Comparison of ENCODE assay signal across 17 cellular contexts in the genomic region with DNA sequence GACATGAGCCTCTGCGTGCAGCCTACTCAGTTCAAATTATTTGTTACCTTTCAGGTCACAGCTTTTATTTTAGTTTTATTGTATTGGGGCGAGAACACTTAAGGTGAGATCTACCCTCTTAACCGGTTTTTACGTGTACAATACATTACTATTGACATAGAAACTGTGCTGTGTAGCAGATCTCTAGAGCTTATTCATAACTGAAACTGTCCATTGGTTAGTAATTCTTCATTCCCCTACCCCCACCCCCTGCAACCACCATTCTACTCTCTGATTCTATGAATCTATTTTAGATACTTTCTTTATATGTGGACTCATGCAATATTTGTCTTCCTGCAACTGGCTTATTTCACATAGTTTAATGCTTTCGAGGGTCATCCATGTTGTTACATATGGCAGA. TPM values are rescaled to one million over a fixed set of nuclear protein-coding genes. Genes with fewer than 3 reads are reported as not detected.
DNase-seq lines count a peak whose midpoint lies in the region; ATAC-seq and TF ChIP-seq lines count a peak whose summit lies in the region.
"Had no signal": no experiment of that assay in that cellular context is flagged by ENCODE, and none has a peak within 500 bp of the region (broad histone marks: within the 10 kb centered on the region; RNA-seq: fewer than 3 reads in every experiment).

No MANE protein-coding gene starts in this region.

- ATAC-seq in activated naive CD4-positive, alpha-beta T cell treated with anti-CD3 and anti-CD28 coated beads, Interleukin-2, amount 50 U/mL, for 72 hours: peak; percentile 33 to 70
- no peak for ATAC-seq in HG02678 (IDR thresholded peaks at IDR 0.05; ENCODE audit: unreplicated experiment)
- ATAC-seq in gastrocnemius medialis: no peak
- ATAC-seq: A549; CD8-positive, alpha-beta T cell had no signal

- intact Hi-C loops in gastrocnemius medialis (cut with DNase I; ENCODE audit: low total_unique reads): no loop called here

- in situ Hi-C loops in gastrocnemius medialis (cut with MboI; ENCODE audit: low sequenced_read_pairs in 4 of 4): no loop called here

- no peaks in the 10 kb centered on the region for H3K27me3 ChIP-seq in parathyroid adenoma (ENCODE audit: control insufficient read depth, insufficient read depth, low read length)
- no peaks in the 10 kb centered on the region for H3K27me3 ChIP-seq in gastrocnemius medialis
- H3K27me3 ChIP-seq: BLaER1 treated with 17β-estradiol and CSF1 and Interleukin-3, amounts not matched to agents 10 nM and 100 nM had no signal

- H2AFZ ChIP-seq in parathyroid adenoma: no peak overlapping the region

- peaks cover under 1 to 11% of the 10 kb centered on the region in 2 donors for H3K36me3 Mint-ChIP-seq in activated naive CD4-positive, alpha-beta T cell treated with anti-CD3 and anti-CD28 coated beads, Interleukin-2, amount 50 U/mL, for 72 hours

- no peaks in the 10 kb centered on the region for H3K36me3 ChIP-seq in parathyroid adenoma (ENCODE audit: control insufficient read depth, insufficient read depth, low read length)
- peaks cover 0 to 15% of the 10 kb centered on the region in 2 donors for H3K36me3 ChIP-seq in gastrocnemius medialis

- H3K9me3 Mint-ChIP-seq in activated naive CD4-positive, alpha-beta T cell treated with anti-CD3 and anti-CD28 coated beads, Interleukin-2, amount 50 U/mL, for 72 hours: no peaks in the 10 kb centered on the region
- H3K9me3 Mint-ChIP-seq: CD4-positive, alpha-beta T cell; CD8-positive, alpha-beta T cell had no signal

- H3K9ac ChIP-seq in parathyroid adenoma: no peak overlapping the region
- H3K9ac ChIP-seq: BLaER1 treated with 17β-estradiol and CSF1 and Interleukin-3, amounts not matched to agents 10 nM and 100 nM had no signal

- no peaks in the 10 kb centered on the region for H3K79me2 ChIP-seq in parathyroid adenoma

- no peak for TF ChIP-seq POLR2A in gastrocnemius medialis (IDR thresholded peaks at IDR 0.05)

- H3K4me3 ChIP-seq in parathyroid adenoma (ENCODE audit: low read depth, low read length) (no peak overlapping the region), gastrocnemius medialis (no peak overlapping the region)
- H3K4me3 ChIP-seq: A549; BLaER1 treated with 17β-estradiol and CSF1 and Interleukin-3, amounts not matched to agents 10 nM and 100 nM had no signal

- no peak overlapping the region for H3K4me2 ChIP-seq in parathyroid adenoma (ENCODE audit: low read length)
- H3K4me2 ChIP-seq: A549; BLaER1 treated with 17β-estradiol and CSF1 and Interleukin-3, amounts not matched to agents 10 nM and 100 nM had no signal

- no peak for DNase-seq in activated naive CD4-positive, alpha-beta T cell treated with anti-CD3 and anti-CD28 coated beads, Interleukin-2, amount 50 U/mL, for 72 hours (ENCODE audit: low spot score in 2 of 2)
- DNase-seq in activated naive CD4-positive, alpha-beta T cell treated with Interleukin-2 at 50 U/mL for 16 hours: no peak
- no peak for DNase-seq in gastrocnemius medialis
- DNase-seq: AML-193; Caco-2; Calu3; CD4-positive, alpha-beta T cell; CD8-positive, alpha-beta T cell; DMS79 treated with DMSO at 0.1 percent for 48 hours; GF-D8 had no signal

- H3K4me1 ChIP-seq in parathyroid adenoma (peaks cover 37% of the 10 kb centered on the region), gastrocnemius medialis (peaks cover 0 to 21% of the 10 kb centered on the region in 2 donors)
- H3K4me1 ChIP-seq: A549; BLaER1 treated with 17β-estradiol and CSF1 and Interleukin-3, amounts not matched to agents 10 nM and 100 nM; Caco-2 had no signal

- H3K27ac ChIP-seq in parathyroid adenoma: peak overlapping the region; percentile 17
- no peak overlapping the region for H3K27ac ChIP-seq in gastrocnemius medialis
- H3K27ac ChIP-seq: 22Rv1; A549; BLaER1 treated with 17β-estradiol and CSF1 and Interleukin-3, amounts not matched to agents 10 nM and 100 nM; C4-2B had no signal

- no peak for TF ChIP-seq CTCF in parathyroid adenoma (IDR thresholded peaks at IDR 0.05)
- no peak for TF ChIP-seq CTCF in gastrocnemius medialis (IDR thresholded peaks at IDR 0.05 in 4 of 5, conservative IDR thresholded peaks at IDR 0.05 in 1 of 5)

- H3K27ac Mint-ChIP-seq in activated naive CD4-positive, alpha-beta T cell treated with anti-CD3 and anti-CD28 coated beads, Interleukin-2, amount 50 U/mL, for 72 hours: no peak overlapping the region
- H3K27ac Mint-ChIP-seq: B cell; CD4-positive, alpha-beta T cell; CD8-positive, alpha-beta T cell had no signal

- H3K9me3 ChIP-seq in parathyroid adenoma (ENCODE audit: control insufficient read depth, low read length) (no peaks in the 10 kb centered on the region), gastrocnemius medialis (no peaks in the 10 kb centered on the region)
- H3K9me3 ChIP-seq: A549; BLaER1 treated with 17β-estradiol and CSF1 and Interleukin-3, amounts not matched to agents 10 nM and 100 nM; Caco-2 had no signal

RNA-seq across cellular contexts. Expression of gene KNOP1, which starts 43.5 kb away (rescaled TPM):
- total RNA-seq in activated naive CD4-positive, alpha-beta T cell treated with anti-CD3 and anti-CD28 coated beads, Interleukin-2, amount 50 U/mL, for 72 hours: 10 to 100 TPM; 18.7 to 23.6 TPM
- 1 to 10 TPM; 4.1 to 9.2 (median 5.5) TPM for total RNA-seq in gastrocnemius medialis

RNA-seq across cellular contexts. Expression of gene IQCK, which starts 43.6 kb away (rescaled TPM):
- total RNA-seq in activated naive CD4-positive, alpha-beta T cell treated with anti-CD3 and anti-CD28 coated beads, Interleukin-2, amount 50 U/mL, for 72 hours: 1 to 10 TPM; 2.3 TPM
- 10 to 100 TPM in 2 of 4 donors, 1 to 10 TPM in 2; 8.3 to 17.3 (median 9.4) TPM for total RNA-seq in gastrocnemius medialis

Comparison
In these comparisons a context has a peak if more than half of its experiments do, and no peak if none do; other contexts are left out.
1. ATAC-seq: peak in activated naive CD4-positive, alpha-beta T cell treated with anti-CD3 and anti-CD28 coated beads, Interleukin-2, amount 50 U/mL, for 72 hours (2 of 2); none in HG02678 (single experiment) and gastrocnemius medialis (0 of 2).